ENCODE assay signal across 9 cellular contexts in the genomic region with DNA sequence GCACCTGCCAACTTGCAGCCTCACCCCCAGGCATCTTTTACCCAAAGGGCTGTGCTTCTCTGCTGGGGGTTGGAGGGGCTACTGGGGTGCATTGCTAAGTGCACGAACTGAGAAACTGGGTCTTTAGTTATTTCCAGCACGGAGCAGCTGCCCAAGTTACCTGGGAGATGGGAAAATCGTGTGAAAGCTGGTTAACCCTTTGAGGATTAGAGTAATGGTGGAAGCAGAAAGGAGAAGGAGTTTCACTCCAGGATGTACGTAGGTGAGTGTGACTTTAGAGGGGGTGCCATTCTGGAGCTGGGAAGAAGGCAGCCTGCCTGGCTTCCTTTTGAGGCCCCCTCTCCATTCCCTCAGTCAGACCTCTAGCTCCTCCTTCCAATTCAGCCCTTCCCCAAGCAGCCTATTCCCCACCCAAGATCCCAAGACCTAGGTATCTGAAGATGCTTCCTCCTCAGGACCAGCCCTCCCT. TPM values are rescaled to one million over a fixed set of nuclear protein-coding genes. Genes with fewer than 3 reads are reported as not detected.
DNase-seq lines count a peak whose midpoint lies in the region; ATAC-seq and TF ChIP-seq lines count a peak whose summit lies in the region.
"Had no signal": no experiment of that assay in that cellular context is flagged by ENCODE, and none has a peak within 500 bp of the region (broad histone marks: within the 10 kb centered on the region; RNA-seq: fewer than 3 reads in every experiment).

No MANE protein-coding gene starts in this region.

- POLR2A ChIA-PET in activated CD8-positive, alpha-beta T cell treated with anti-CD3 and anti-CD28 coated beads, Interleukin-2, amount 10 ng/mL, durations not matched to agents 7 days and 5 days (lab: Charles Lee): no interaction called here

- no peaks in the 10 kb centered on the region for H3K36me3 ChIP-seq in thyroid gland

- H3K4me1 Mint-ChIP-seq in activated T-cell treated with anti-CD3 and anti-CD28 coated beads, Interleukin-2, amount 50 U/mL, for 24 hours (ENCODE audit: low read depth): peaks cover 4% of the 10 kb centered on the region
- peaks cover 50% of the 10 kb centered on the region for H3K4me1 Mint-ChIP-seq in brain
- peaks cover 14% of the 10 kb centered on the region for H3K4me1 Mint-ChIP-seq in memory B cell
- H3K4me1 Mint-ChIP-seq in activated CD8-positive, alpha-beta T cell treated with anti-CD3 and anti-CD28 coated beads, Interleukin-2, amount 10 ng/mL, durations not matched to agents 7 days and 5 days (ENCODE audit: low read depth): peaks cover 4% of the 10 kb centered on the region

- H3K4me1 ChIP-seq in thyroid gland: peaks cover 21 to 23% of the 10 kb centered on the region in 2 donors

- H3K27me3 ChIP-seq in thyroid gland: no peaks in the 10 kb centered on the region

- WGBS in thyroid gland, 2 donors: 12 to 14% methylated on average over 4 of the region's 4 CpGs

- no peak overlapping the region for H3K27ac Mint-ChIP-seq in activated T-cell treated with anti-CD3 and anti-CD28 coated beads, Interleukin-2, amount 50 U/mL, for 24 hours
- H3K27ac Mint-ChIP-seq in brain (peak overlapping the region; percentile 67 to 99 (median 86)), memory B cell (peak overlapping the region; percentile 65)
- H3K27ac Mint-ChIP-seq in activated CD8-positive, alpha-beta T cell treated with anti-CD3 and anti-CD28 coated beads, Interleukin-2, amount 10 ng/mL, durations not matched to agents 7 days and 5 days: no peak overlapping the region

- no peak for DNase-seq in activated T-cell treated with anti-CD3 and anti-CD28 coated beads, Interleukin-2, amount 50 U/mL, for 24 hours
- DNase-seq in activated T-cell treated with anti-CD3 and anti-CD28 coated beads, Interleukin-2, amount 50 U/mL, for 1 hour: no peak
- DNase-seq in memory B cell (ENCODE audit: low spot score in 2 of 2): no peak
- DNase-seq in thyroid gland: no peak
- DNase-seq in activated CD8-positive, alpha-beta T cell treated with anti-CD3 and anti-CD28 coated beads, Interleukin-2, amount 10 ng/mL, durations not matched to agents 7 days and 5 days: no peak
- DNase-seq: T-helper 2 cell had no signal

- no peaks in the 10 kb centered on the region for H3K9me3 ChIP-seq in thyroid gland

- peak overlapping the region in 2 of 3 donors; percentile 92 to 93 for H3K4me3 ChIP-seq in thyroid gland (replicated peaks in 1 of 3)

- ATAC-seq in memory B cell (ENCODE audit: low read depth): no peak
- no peak for ATAC-seq in activated CD8-positive, alpha-beta T cell treated with anti-CD3 and anti-CD28 coated beads, Interleukin-2, amount 10 ng/mL, durations not matched to agents 7 days and 5 days
- no peak for ATAC-seq in HG02870 (IDR thresholded peaks at IDR 0.05; ENCODE audit: unreplicated experiment)
- no peak for ATAC-seq in GM18867 (IDR thresholded peaks at IDR 0.05; ENCODE audit: unreplicated experiment)

- TF ChIP-seq CTCF in brain (conservative IDR thresholded peaks at IDR 0.05) (no peak), thyroid gland (IDR thresholded peaks at IDR 0.05) (no peak)

- intact Hi-C loops in thyroid gland (cut with DNase I): no loop called here

- H3K9me3 Mint-ChIP-seq in activated T-cell treated with anti-CD3 and anti-CD28 coated beads, Interleukin-2, amount 50 U/mL, for 24 hours: no peaks in the 10 kb centered on the region
- H3K9me3 Mint-ChIP-seq in brain (peaks cover 0 to 7% (median 0%) of the 10 kb centered on the region in 5 experiments), memory B cell (no peaks in the 10 kb centered on the region)
- H3K9me3 Mint-ChIP-seq in activated CD8-positive, alpha-beta T cell treated with anti-CD3 and anti-CD28 coated beads, Interleukin-2, amount 10 ng/mL, durations not matched to agents 7 days and 5 days (ENCODE audit: insufficient read depth): no peaks in the 10 kb centered on the region

- H3K27me3 Mint-ChIP-seq in activated T-cell treated with anti-CD3 and anti-CD28 coated beads, Interleukin-2, amount 50 U/mL, for 24 hours: peaks cover 55% of the 10 kb centered on the region
- peaks cover 18% of the 10 kb centered on the region for H3K27me3 Mint-ChIP-seq in brain
- H3K27me3 Mint-ChIP-seq in memory B cell: peaks cover 35% of the 10 kb centered on the region
- peaks cover 48% of the 10 kb centered on the region for H3K27me3 Mint-ChIP-seq in activated CD8-positive, alpha-beta T cell treated with anti-CD3 and anti-CD28 coated beads, Interleukin-2, amount 10 ng/mL, durations not matched to agents 7 days and 5 days (ENCODE audit: low read depth)

- H3K36me3 Mint-ChIP-seq in activated T-cell treated with anti-CD3 and anti-CD28 coated beads, Interleukin-2, amount 50 U/mL, for 24 hours (ENCODE audit: low read depth): no peaks in the 10 kb centered on the region
- peaks cover 3% of the 10 kb centered on the region for H3K36me3 Mint-ChIP-seq in brain
- no peaks in the 10 kb centered on the region for H3K36me3 Mint-ChIP-seq in memory B cell
- H3K36me3 Mint-ChIP-seq in activated CD8-positive, alpha-beta T cell treated with anti-CD3 and anti-CD28 coated beads, Interleukin-2, amount 10 ng/mL, durations not matched to agents 7 days and 5 days (ENCODE audit: low read depth): no peaks in the 10 kb centered on the region

- peak overlapping the region; percentile 56 for H3K4me3 Mint-ChIP-seq in activated T-cell treated with anti-CD3 and anti-CD28 coated beads, Interleukin-2, amount 50 U/mL, for 24 hours
- H3K4me3 Mint-ChIP-seq in brain (peak overlapping the region; percentile 89 to 97 (median 93)), memory B cell (peak overlapping the region; percentile 86)
- H3K4me3 Mint-ChIP-seq in activated CD8-positive, alpha-beta T cell treated with anti-CD3 and anti-CD28 coated beads, Interleukin-2, amount 10 ng/mL, durations not matched to agents 7 days and 5 days: no peak overlapping the region

- H3K27ac ChIP-seq in thyroid gland: peak overlapping the region in 2 of 3 donors; percentile 84 to 85

- CTCF ChIA-PET in activated CD8-positive, alpha-beta T cell treated with anti-CD3 and anti-CD28 coated beads, Interleukin-2, amount 10 ng/mL, durations not matched to agents 7 days and 5 days (lab: Charles Lee): interaction anchor here (1.0 to 11.5 kb wide), 3 partner anchors 25 to 37 kb away, joined by 4 to 267 read pairs (median 5); no protein-coding TSS in a partner anchor

- TF ChIP-seq POLR2A in thyroid gland (IDR thresholded peaks at IDR 0.05): no peak

RNA-seq across cellular contexts. Expression of a gene that starts 1.0 kb away (rescaled TPM):
- polyA plus RNA-seq in brain (ENCODE audit: insufficient read depth, low read depth, low replicate concordance): 8.9 TPM
- 10 to 100 TPM; 23.6 to 45.5 (median 30.3) TPM for total RNA-seq in thyroid gland
- total RNA-seq in activated CD8-positive, alpha-beta T cell treated with anti-CD3 and anti-CD28 coated beads, Interleukin-2, amount 10 ng/mL, durations not matched to agents 7 days and 5 days: under 1 TPM; 0.18 to 0.37 TPM

RNA-seq across cellular contexts. Expression of a gene that starts 28.4 kb away (rescaled TPM):
- polyA plus RNA-seq in brain (ENCODE audit: insufficient read depth, low read depth, low replicate concordance): 113 TPM
- total RNA-seq in thyroid gland: 10 to 100 TPM in 3 of 4 donors, 1 to 10 TPM in 1; 7.1 to 16.4 (median 13.1) TPM
- total RNA-seq in activated CD8-positive, alpha-beta T cell treated with anti-CD3 and anti-CD28 coated beads, Interleukin-2, amount 10 ng/mL, durations not matched to agents 7 days and 5 days: 10 to 100 TPM; 10.5 to 13.1 TPM

Comparison
In these comparisons a context has a peak if more than half of its experiments do, and no peak if none do; other contexts are left out.
1. H3K27ac Mint-ChIP-seq: peak in brain (5 of 5) and memory B cell (single experiment); none in activated T-cell treated with anti-CD3 and anti-CD28 coated beads, Interleukin-2, amount 50 U/mL, for 24 hours (single experiment) and activated CD8-positive, alpha-beta T cell treated with anti-CD3 and anti-CD28 coated beads, Interleukin-2, amount 10 ng/mL, durations not matched to agents 7 days and 5 days (single experiment).
2. RNA of a gene that starts 1.0 kb away (total RNA-seq): 23.6 to 45.5 TPM in thyroid gland; 0.18 to 0.37 TPM in activated CD8-positive, alpha-beta T cell treated with anti-CD3 and anti-CD28 coated beads, Interleukin-2, amount 10 ng/mL, durations not matched to agents 7 days and 5 days; every median in the first group is over 10 times any median in the second.